24 cellular contexts compared by ENCODE assay signal in genomic region chr16:80554037-80554436, GRCh38. TPM values are rescaled to one million over a fixed set of nuclear protein-coding genes. Genes with fewer than 3 reads are reported as not detected.
"Had no signal": no experiment of that assay in that cellular context is flagged by ENCODE, and none has a peak within 500 bp of the region (broad histone marks: within the 10 kb centered on the region; RNA-seq: fewer than 3 reads in every experiment).

No MANE protein-coding gene starts in this region.

- H3K9me3 Mint-ChIP-seq: endodermal cell; immature natural killer cell; memory B cell; mesothelial cell of epicardium; nephron; stimulated activated memory B cell treated with anti-CD40 and anti-IgM and Interleukin-4, amounts not matched to agents 10 μg/mL and 1 μg/mL and 100 μg/mL, for 72 hours; stimulated activated naive CD8-positive, alpha-beta T cell treated with anti-CD3 and anti-CD28 coated beads, Interleukin-15, Interleukin-2, amounts not matched to agents 100 ng/mL and 50 ng/mL, for 24 hours had no signal

- H3K36me3 Mint-ChIP-seq: immature natural killer cell; memory B cell; mesothelial cell of epicardium; stimulated activated memory B cell treated with anti-CD40 and anti-IgM and Interleukin-4, amounts not matched to agents 10 μg/mL and 1 μg/mL and 100 μg/mL, for 72 hours had no signal

- H3K27me3 Mint-ChIP-seq: memory B cell; stimulated activated memory B cell treated with anti-CD40 and anti-IgM and Interleukin-4, amounts not matched to agents 10 μg/mL and 1 μg/mL and 100 μg/mL, for 72 hours had no signal

- DNase-seq: effector CD4-positive, alpha-beta T cell; endodermal cell; erythroblast; foreskin keratinocyte; immature natural killer cell; left ventricle myocardium inferior; lower lobe of right lung; occipital lobe; pancreas; psoas muscle; retina; right lobe of liver; stimulated activated CD4-positive, alpha-beta T cell treated with anti-CD3 and anti-CD28 coated beads, Interleukin-4, amount 100 ng/mL, for 1 hour; tibial artery; upper lobe of left lung; uterus had no signal

- H3K27ac Mint-ChIP-seq: endodermal cell; immature natural killer cell; memory B cell; mesothelial cell of epicardium; nephron; stimulated activated memory B cell treated with anti-CD40 and anti-IgM and Interleukin-4, amounts not matched to agents 10 μg/mL and 1 μg/mL and 100 μg/mL, for 72 hours; stimulated activated naive CD8-positive, alpha-beta T cell treated with anti-CD3 and anti-CD28 coated beads, Interleukin-15, Interleukin-2, amounts not matched to agents 100 ng/mL and 50 ng/mL, for 24 hours had no signal

- H3K36me3 ChIP-seq: left ventricle myocardium inferior, lower lobe of right lung, pancreas, right lobe of liver, tibial artery, upper lobe of left lung, uterus had no signal

- H3K4me3 ChIP-seq: left ventricle myocardium inferior, lower lobe of right lung, pancreas, psoas muscle, right lobe of liver, tibial artery, upper lobe of left lung, uterus had no signal

- H3K4me1 Mint-ChIP-seq: endodermal cell; immature natural killer cell; memory B cell; nephron; stimulated activated memory B cell treated with anti-CD40 and anti-IgM and Interleukin-4, amounts not matched to agents 10 μg/mL and 1 μg/mL and 100 μg/mL, for 72 hours had no signal

- ATAC-seq: foreskin keratinocyte; lower lobe of right lung; pancreas; psoas muscle; right lobe of liver; stimulated activated memory B cell treated with anti-CD40 and anti-IgM and Interleukin-4, amounts not matched to agents 10 μg/mL and 1 μg/mL and 100 μg/mL, for 72 hours had no signal

- H3K27me3 ChIP-seq: foreskin keratinocyte, pancreas, right lobe of liver, upper lobe of left lung, uterus had no signal

- H3K27ac ChIP-seq: foreskin keratinocyte, left ventricle myocardium inferior, lower lobe of right lung, pancreas, psoas muscle, right lobe of liver, tibial artery, upper lobe of left lung, uterus had no signal

- H3K4me3 Mint-ChIP-seq: endodermal cell; immature natural killer cell; memory B cell; mesothelial cell of epicardium; nephron; stimulated activated memory B cell treated with anti-CD40 and anti-IgM and Interleukin-4, amounts not matched to agents 10 μg/mL and 1 μg/mL and 100 μg/mL, for 72 hours; stimulated activated naive CD8-positive, alpha-beta T cell treated with anti-CD3 and anti-CD28 coated beads, Interleukin-15, Interleukin-2, amounts not matched to agents 100 ng/mL and 50 ng/mL, for 24 hours had no signal

- H3K9me3 ChIP-seq: left ventricle myocardium inferior, lower lobe of right lung, pancreas, psoas muscle, right lobe of liver, tibial artery, upper lobe of left lung, uterus had no signal

- H3K4me1 ChIP-seq: left ventricle myocardium inferior, lower lobe of right lung, pancreas, psoas muscle, right lobe of liver, tibial artery, upper lobe of left lung, uterus had no signal

RNA-seq across cellular contexts. Expression of gene DYNLRB2, which starts 13.2 kb away (rescaled TPM):
- total RNA-seq: dermis microvascular lymphatic vessel endothelial cell, endodermal cell, endothelial cell of umbilical vein, foreskin keratinocyte, left ventricle myocardium inferior, myocyte, psoas muscle had no signal
